Comparison of ENCODE assay signal across 33 cellular contexts in the genomic region with DNA sequence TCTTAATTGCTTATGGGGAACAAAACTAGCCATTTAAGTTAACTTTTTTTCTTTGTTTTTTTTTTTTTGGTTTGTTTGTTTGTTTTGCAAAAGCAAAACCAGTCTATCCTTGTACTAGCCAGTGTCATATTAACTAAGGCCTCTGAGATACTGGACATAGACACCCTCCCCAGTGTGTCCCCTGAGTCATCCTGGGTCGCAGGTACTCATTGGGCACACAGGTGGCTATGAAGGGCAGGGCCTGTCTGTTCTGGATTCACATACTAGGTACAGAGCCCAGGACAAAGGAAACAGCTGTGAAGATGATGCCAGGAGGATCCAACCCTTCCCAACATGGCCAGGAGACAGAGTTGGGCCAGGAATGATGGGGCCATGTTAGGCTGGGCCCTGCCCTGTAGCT.
"Had no signal": no experiment of that assay in that cellular context is flagged by ENCODE, and none has a peak within 500 bp of the region (broad histone marks: within the 10 kb centered on the region; RNA-seq: fewer than 3 reads in every experiment).

No MANE protein-coding gene starts in this region.

- H3K27ac ChIP-seq: adrenal gland, PC-9, RWPE1, VCaP had no signal

- H3K27ac Mint-ChIP-seq: activated B cell treated with CpG ODN at 0.5 μM for 24 hours; activated CD4-positive, alpha-beta memory T cell treated with anti-CD3 and anti-CD28 coated beads for 36 hours; activated naive CD4-positive, alpha-beta T cell treated with anti-CD3 and anti-CD28 coated beads for 36 hours; activated naive CD4-positive, alpha-beta T cell treated with anti-CD3 and anti-CD28 coated beads, Interleukin-2, amount 50 U/mL, for 72 hours; activated T-helper 1 cell treated with anti-CD3 and anti-CD28 coated beads, Interleukin-12 subunit alpha, Interleukin-12 subunit beta, Interleukin-2, Interleukin-4 antibody, amounts not matched to agents 30 ng/mL and 10 ng/mL and 1 ng/mL, durations not matched to agents 14 hours and 24 hours and 36 hours; brain had no signal

- H3K36me3 Mint-ChIP-seq: activated CD4-positive, alpha-beta memory T cell treated with anti-CD3 and anti-CD28 coated beads for 36 hours; activated naive CD4-positive, alpha-beta T cell treated with anti-CD3 and anti-CD28 coated beads, Interleukin-2, amount 50 U/mL, for 72 hours; brain had no signal

- FAIRE-seq: RCC 7860 had no signal

- ATAC-seq: activated naive CD4-positive, alpha-beta T cell treated with anti-CD3 and anti-CD28 coated beads, Interleukin-2, amount 50 U/mL, for 72 hours; activated T-cell treated with anti-CD3 and anti-CD28 coated beads, Interleukin-2, amount 50 U/mL, for 4 hours had no signal

- H3K9me3 ChIP-seq: adrenal gland, MG63 had no signal

- H3K27me3 Mint-ChIP-seq: activated CD4-positive, alpha-beta memory T cell treated with anti-CD3 and anti-CD28 coated beads for 36 hours had no signal

- H3K27me3 ChIP-seq: adrenal gland, MG63 had no signal

- H3K4me1 Mint-ChIP-seq: activated B cell treated with CpG ODN at 0.5 μM for 24 hours had no signal

- H3K4me3 Mint-ChIP-seq: activated B cell treated with CpG ODN at 0.5 μM for 24 hours; activated CD4-positive, alpha-beta memory T cell treated with anti-CD3 and anti-CD28 coated beads for 36 hours; activated naive CD4-positive, alpha-beta T cell treated with anti-CD3 and anti-CD28 coated beads for 36 hours; activated T-cell treated with anti-CD3 and anti-CD28 coated beads, Interleukin-2, amount 50 U/mL, for 4 hours; activated T-helper 1 cell treated with anti-CD3 and anti-CD28 coated beads, Interleukin-12 subunit alpha, Interleukin-12 subunit beta, Interleukin-2, Interleukin-4 antibody, amounts not matched to agents 30 ng/mL and 10 ng/mL and 1 ng/mL, durations not matched to agents 14 hours and 24 hours and 36 hours; brain had no signal

- H3K4me1 ChIP-seq: adrenal gland had no signal

- H2AFZ ChIP-seq: PC-9 had no signal

- H3K4me2 ChIP-seq: PC-9 had no signal

- DNase-seq: activated B cell treated with CpG ODN at 0.5 μM for 24 hours; activated CD4-positive, alpha-beta memory T cell treated with anti-CD3 and anti-CD28 coated beads for 36 hours; activated CD4-positive, alpha-beta T cell treated with anti-CD3 and anti-CD28 coated beads for 4 hours; activated CD4-positive, alpha-beta T cell treated with anti-CD3 and anti-CD28 coated beads, Interleukin-2, amount 50 U/mL, for 1 hour; activated CD4-positive, CD25-positive, alpha-beta regulatory T cell treated with anti-CD3 and anti-CD28 coated beads, Interleukin-2, amount 50 U/mL, for 72 hours; activated CD8-positive, alpha-beta memory T cell treated with anti-CD3 and anti-CD28 coated beads, Interleukin-2, amount 50 U/mL, for 4 hours; activated gamma-delta T cell treated with Interleukin-2 at 50 U/mL for 16 hours; activated naive CD4-positive, alpha-beta T cell treated with anti-CD3 and anti-CD28 coated beads for 36 hours; activated T-cell treated with anti-CD3 and anti-CD28 coated beads for 4 hours; activated T-cell treated with anti-CD3 and anti-CD28 coated beads, Interleukin-2, amount 50 U/mL, for 4 hours; adrenal gland; central memory CD4-positive, alpha-beta T cell; MG63; NCI-H1048; NCI-H1105 treated with DMSO at 0.1 percent for 48 hours; NCI-H1436; NCI-H1694; NCI-H2029; NCI-H345; NCI-H524 treated with DMSO at 0.1 percent for 48 hours; NK-92 treated with Interleukin-12 subunit alpha and Interleukin-12 subunit beta, amount 100 ng/mL, for 24 hours; PC-9; Right ventricle myocardium superior; SW 1271; T-helper 1 cell; T-helper 2 cell; T-helper 9 cell had no signal

- H3K4me3 ChIP-seq: adrenal gland, MG63, PC-9 had no signal

- H3K9me3 Mint-ChIP-seq: activated B cell treated with CpG ODN at 0.5 μM for 24 hours; activated CD4-positive, alpha-beta memory T cell treated with anti-CD3 and anti-CD28 coated beads for 36 hours; activated naive CD4-positive, alpha-beta T cell treated with anti-CD3 and anti-CD28 coated beads for 36 hours; activated naive CD4-positive, alpha-beta T cell treated with anti-CD3 and anti-CD28 coated beads, Interleukin-2, amount 50 U/mL, for 72 hours; activated T-cell treated with anti-CD3 and anti-CD28 coated beads, Interleukin-2, amount 50 U/mL, for 4 hours; activated T-helper 1 cell treated with anti-CD3 and anti-CD28 coated beads, Interleukin-12 subunit alpha, Interleukin-12 subunit beta, Interleukin-2, Interleukin-4 antibody, amounts not matched to agents 30 ng/mL and 10 ng/mL and 1 ng/mL, durations not matched to agents 14 hours and 24 hours and 36 hours had no signal

- H3K36me3 ChIP-seq: adrenal gland had no signal
